In the genomic region with DNA sequence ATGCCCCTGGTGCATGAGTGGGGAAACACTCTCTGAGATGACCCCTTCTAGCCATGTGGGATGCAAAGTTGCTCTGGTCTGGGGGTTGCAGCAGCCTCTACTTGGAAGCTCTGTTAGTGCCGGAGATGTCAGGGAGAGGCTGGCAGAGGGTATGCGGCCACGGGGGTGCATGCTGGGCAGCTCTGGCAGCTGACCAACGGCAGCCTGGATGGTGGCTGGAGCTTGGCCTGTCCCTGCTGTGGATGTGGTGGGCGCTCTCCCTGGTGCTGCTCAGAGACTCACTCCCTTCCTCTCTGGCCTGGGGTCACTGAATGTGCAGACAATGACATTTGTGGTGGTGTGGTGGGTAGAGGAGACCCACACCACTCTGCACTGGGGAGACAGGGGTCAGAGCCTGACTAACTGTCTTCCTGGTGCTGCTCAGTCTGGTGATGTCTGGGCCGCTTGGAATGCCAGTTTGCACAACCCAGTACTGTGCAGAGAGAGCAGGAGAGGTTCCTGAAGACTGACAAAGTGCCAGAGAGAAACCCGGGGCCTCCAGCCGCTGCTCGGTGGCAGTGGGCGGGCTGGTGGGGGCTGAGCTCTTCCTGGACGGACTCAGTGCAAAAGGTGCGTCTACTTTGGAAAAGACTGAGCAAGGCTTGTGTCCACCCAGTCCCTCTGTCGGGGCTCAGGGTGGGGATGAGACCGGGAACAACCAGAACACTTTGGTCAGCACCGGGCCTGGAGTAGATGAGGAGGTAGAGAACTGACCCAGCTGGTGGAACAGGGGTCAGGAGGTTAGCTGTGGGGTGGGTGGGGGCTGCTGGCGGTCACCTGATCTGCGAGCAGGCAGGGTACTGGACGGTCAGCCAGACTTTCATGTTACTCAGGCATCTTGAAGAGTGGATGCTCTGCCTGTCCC, we compare ENCODE assay signal across 2 cellular contexts.
TF ChIP-seq lines count a peak whose summit lies in the region.

No MANE protein-coding gene starts in this region.

TF ChIP-seq in SK-N-SH, 30 proteins besides CTCF, POLR2A, EP300 and RAD21 (continued from another document):
- TF ChIP-seq, protein P1, sequence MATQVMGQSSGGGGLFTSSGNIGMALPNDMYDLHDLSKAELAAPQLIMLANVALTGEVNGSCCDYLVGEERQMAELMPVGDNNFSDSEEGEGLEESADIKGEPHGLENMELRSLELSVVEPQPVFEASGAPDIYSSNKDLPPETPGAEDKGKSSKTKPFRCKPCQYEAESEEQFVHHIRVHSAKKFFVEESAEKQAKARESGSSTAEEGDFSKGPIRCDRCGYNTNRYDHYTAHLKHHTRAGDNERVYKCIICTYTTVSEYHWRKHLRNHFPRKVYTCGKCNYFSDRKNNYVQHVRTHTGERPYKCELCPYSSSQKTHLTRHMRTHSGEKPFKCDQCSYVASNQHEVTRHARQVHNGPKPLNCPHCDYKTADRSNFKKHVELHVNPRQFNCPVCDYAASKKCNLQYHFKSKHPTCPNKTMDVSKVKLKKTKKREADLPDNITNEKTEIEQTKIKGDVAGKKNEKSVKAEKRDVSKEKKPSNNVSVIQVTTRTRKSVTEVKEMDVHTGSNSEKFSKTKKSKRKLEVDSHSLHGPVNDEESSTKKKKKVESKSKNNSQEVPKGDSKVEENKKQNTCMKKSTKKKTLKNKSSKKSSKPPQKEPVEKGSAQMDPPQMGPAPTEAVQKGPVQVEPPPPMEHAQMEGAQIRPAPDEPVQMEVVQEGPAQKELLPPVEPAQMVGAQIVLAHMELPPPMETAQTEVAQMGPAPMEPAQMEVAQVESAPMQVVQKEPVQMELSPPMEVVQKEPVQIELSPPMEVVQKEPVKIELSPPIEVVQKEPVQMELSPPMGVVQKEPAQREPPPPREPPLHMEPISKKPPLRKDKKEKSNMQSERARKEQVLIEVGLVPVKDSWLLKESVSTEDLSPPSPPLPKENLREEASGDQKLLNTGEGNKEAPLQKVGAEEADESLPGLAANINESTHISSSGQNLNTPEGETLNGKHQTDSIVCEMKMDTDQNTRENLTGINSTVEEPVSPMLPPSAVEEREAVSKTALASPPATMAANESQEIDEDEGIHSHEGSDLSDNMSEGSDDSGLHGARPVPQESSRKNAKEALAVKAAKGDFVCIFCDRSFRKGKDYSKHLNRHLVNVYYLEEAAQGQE (IDR thresholded peaks at IDR 0.05; ENCODE audit: low read depth, low read length): peak; percentile 84
- peak; percentile 52; the same call in 1 of the 2 replicates for TF ChIP-seq MXI1 (IDR thresholded peaks at IDR 0.05; ENCODE audit: low read depth, low read length)

TF ChIP-seq in SK-N-SH treated with all-trans-retinoic acid at 6 μM for 48 hours, 23 proteins besides CTCF, POLR2A, EP300 and RAD21 (continued from another document):
- TF ChIP-seq, protein P2, sequence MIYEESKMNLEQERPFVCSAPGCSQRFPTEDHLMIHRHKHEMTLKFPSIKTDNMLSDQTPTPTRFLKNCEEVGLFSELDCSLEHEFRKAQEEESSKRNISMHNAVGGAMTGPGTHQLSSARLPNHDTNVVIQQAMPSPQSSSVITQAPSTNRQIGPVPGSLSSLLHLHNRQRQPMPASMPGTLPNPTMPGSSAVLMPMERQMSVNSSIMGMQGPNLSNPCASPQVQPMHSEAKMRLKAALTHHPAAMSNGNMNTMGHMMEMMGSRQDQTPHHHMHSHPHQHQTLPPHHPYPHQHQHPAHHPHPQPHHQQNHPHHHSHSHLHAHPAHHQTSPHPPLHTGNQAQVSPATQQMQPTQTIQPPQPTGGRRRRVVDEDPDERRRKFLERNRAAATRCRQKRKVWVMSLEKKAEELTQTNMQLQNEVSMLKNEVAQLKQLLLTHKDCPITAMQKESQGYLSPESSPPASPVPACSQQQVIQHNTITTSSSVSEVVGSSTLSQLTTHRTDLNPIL (CRISPR knock-in tag; IDR thresholded peaks at IDR 0.05; ENCODE audit: low read depth): no peak
- TF ChIP-seq TCF4 (CRISPR knock-in tag; IDR thresholded peaks at IDR 0.05; ENCODE audit: borderline replicate concordance): no peak
- no peak for TF ChIP-seq ZFP30 (CRISPR knock-in tag; IDR thresholded peaks at IDR 0.05)
- TF ChIP-seq, protein P3, sequence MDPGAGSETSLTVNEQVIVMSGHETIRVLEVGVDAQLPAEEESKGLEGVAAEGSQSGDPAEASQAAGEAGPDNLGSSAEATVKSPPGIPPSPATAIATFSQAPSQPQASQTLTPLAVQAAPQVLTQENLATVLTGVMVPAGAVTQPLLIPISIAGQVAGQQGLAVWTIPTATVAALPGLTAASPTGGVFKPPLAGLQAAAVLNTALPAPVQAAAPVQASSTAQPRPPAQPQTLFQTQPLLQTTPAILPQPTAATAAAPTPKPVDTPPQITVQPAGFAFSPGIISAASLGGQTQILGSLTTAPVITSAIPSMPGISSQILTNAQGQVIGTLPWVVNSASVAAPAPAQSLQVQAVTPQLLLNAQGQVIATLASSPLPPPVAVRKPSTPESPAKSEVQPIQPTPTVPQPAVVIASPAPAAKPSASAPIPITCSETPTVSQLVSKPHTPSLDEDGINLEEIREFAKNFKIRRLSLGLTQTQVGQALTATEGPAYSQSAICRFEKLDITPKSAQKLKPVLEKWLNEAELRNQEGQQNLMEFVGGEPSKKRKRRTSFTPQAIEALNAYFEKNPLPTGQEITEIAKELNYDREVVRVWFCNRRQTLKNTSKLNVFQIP (CRISPR knock-in tag; IDR thresholded peaks at IDR 0.05; ENCODE audit: borderline replicate concordance, low read depth): no peak
- no peak for TF ChIP-seq OSR1 (CRISPR knock-in tag; IDR thresholded peaks at IDR 0.05)
- no peak for TF ChIP-seq PPARA (CRISPR knock-in tag; IDR thresholded peaks at IDR 0.05; ENCODE audit: borderline replicate concordance)
